10 cellular contexts compared by ENCODE assay signal in the genomic region with DNA sequence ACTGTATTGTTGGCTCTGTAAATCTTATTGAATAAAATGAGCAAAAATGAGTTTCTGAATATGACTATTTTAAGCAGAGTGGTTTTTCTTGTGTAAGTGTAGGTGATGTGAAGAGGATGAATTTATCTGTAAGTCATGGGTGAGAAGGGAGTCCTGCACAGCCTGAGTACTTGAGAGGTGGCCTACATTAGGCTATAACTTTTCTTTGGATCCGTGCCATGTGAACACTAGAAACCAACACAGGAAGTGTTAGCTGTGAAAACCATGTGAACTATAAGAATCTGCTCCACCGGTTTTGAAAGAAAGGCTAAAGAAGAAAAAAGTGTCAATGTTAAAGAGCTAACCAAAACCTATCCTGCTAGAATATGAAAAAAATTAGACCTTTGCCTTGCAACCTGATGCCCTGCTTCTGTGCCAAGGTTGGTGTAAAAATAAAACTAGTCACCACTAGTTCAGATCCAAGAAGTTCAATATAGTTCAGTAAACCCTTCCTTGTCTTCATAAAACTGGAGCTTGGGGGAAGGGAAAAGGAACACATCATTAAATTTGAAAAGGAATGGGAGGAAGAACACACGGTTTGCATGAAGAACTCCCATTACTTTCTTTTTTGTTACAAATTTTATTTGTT. TPM values are rescaled to one million over a fixed set of nuclear protein-coding genes. Genes with fewer than 3 reads are reported as not detected.
A peak's percentile ranks its signal among the peaks of the same experiment; 100 is the strongest.
DNase-seq lines count a peak whose midpoint lies in the region; ATAC-seq and TF ChIP-seq lines count a peak whose summit lies in the region.
"Had no signal": no experiment of that assay in that cellular context is flagged by ENCODE, and none has a peak within 500 bp of the region (broad histone marks: within the 10 kb centered on the region; RNA-seq: fewer than 3 reads in every experiment).

No MANE protein-coding gene starts in this region.

- no peak overlapping the region for H3K18ac ChIP-seq in mesenchymal stem cell (ENCODE audit: low read depth in 1 of 2, low read length in 2 of 2)

- H3K4me1 Mint-ChIP-seq in T-cell (peaks cover 62 to 66% (median 64%) of the 10 kb centered on the region in 3 donors), WTC11 (peaks cover 10% of the 10 kb centered on the region)

- DNase-seq in GM06990 (ENCODE audit: extremely low read depth, insufficient read length) (peak; percentile 30), HCEC 1CT (peak; percentile 18), T-cell (no peak), mesenchymal stem cell (peak; percentile 53), WTC11 (ENCODE audit: low spot score) (no peak), epidermal melanocyte (ENCODE audit: insufficient read length, low spot score) (no peak)
- DNase-seq: thyroid gland had no signal

- ATAC-seq in T-cell (replicated peaks in 1 of 4) (peak; percentile 44 to 80 (median 70)), GM19023 (IDR thresholded peaks at IDR 0.05; ENCODE audit: unreplicated experiment) (no peak), GM19328 (IDR thresholded peaks at IDR 0.05; ENCODE audit: unreplicated experiment) (no peak), WTC11 (no peak)

- peaks cover 3% of the 10 kb centered on the region for H3K4me1 ChIP-seq in mesenchymal stem cell (ENCODE audit: control insufficient read depth, insufficient read depth, low read depth, low read length)

- POLR2A ChIA-PET in T-cell (lab: Charles Lee) (no interaction called here), WTC11 (lab: Charles Lee) (no interaction called here)

- H4K91ac ChIP-seq in mesenchymal stem cell (ENCODE audit: low read length) = no peak overlapping the region

- H3K4me3 ChIP-seq in GM06990 (replicated peaks; ENCODE audit: low read depth, low read length) (no peak overlapping the region), mesenchymal stem cell (ENCODE audit: insufficient read depth in 1 of 2, low read depth in 1 of 2, low read length in 2 of 2) (no peak overlapping the region)
- H3K4me3 ChIP-seq: thyroid gland had no signal

- H3K4me3 Mint-ChIP-seq in T-cell (peak overlapping the region in 1 of 3 donors; percentile 40), WTC11 (no peak overlapping the region)
- H3K4me3 Mint-ChIP-seq: activated naive CD4-positive, alpha-beta T cell treated with anti-CD3 and anti-CD28 coated beads for 36 hours had no signal

- H3K27ac Mint-ChIP-seq in T-cell (peak overlapping the region; percentile 16), WTC11 (no peak overlapping the region)
- H3K27ac Mint-ChIP-seq: activated naive CD4-positive, alpha-beta T cell treated with anti-CD3 and anti-CD28 coated beads for 36 hours had no signal

- H3K79me1 ChIP-seq in mesenchymal stem cell (replicated peaks; ENCODE audit: low read length, poor library complexity, severe bottlenecking) = no peaks in the 10 kb centered on the region

- H3K9me3 ChIP-seq in mesenchymal stem cell (ENCODE audit: control insufficient read depth, low read length) = no peaks in the 10 kb centered on the region
- H3K9me3 ChIP-seq: thyroid gland had no signal

- H2BK5ac ChIP-seq in mesenchymal stem cell (ENCODE audit: low read depth, low read length, poor library complexity, severe bottlenecking) = no peak overlapping the region

- H2AK5ac ChIP-seq in mesenchymal stem cell (ENCODE audit: low read length, severe bottlenecking) = no peak overlapping the region

- no peak overlapping the region for H2BK15ac ChIP-seq in mesenchymal stem cell (ENCODE audit: low read depth, poor library complexity, severe bottlenecking)

- H4K8ac ChIP-seq in mesenchymal stem cell (ENCODE audit: low read length) = no peak overlapping the region

- H2BK12ac ChIP-seq in mesenchymal stem cell (ENCODE audit: low read length in 2 of 2) = no peak overlapping the region

- CTCF ChIA-PET in T-cell (lab: Charles Lee) = no interaction called here
- CTCF ChIA-PET in WTC11 (lab: Charles Lee) = interaction anchor here (1.7 kb wide), 1 partner anchor 567 kb away, joined by 3 read pairs; no protein-coding TSS in a partner anchor

- no peaks in the 10 kb centered on the region for H3K27me3 ChIP-seq in GM06990 (replicated peaks; ENCODE audit: control insufficient read depth, insufficient read depth, low read length)
- H3K27me3 ChIP-seq in mesenchymal stem cell (ENCODE audit: control insufficient read depth in 1 of 2, insufficient read depth in 1 of 2, low read length in 2 of 2) = no peaks in the 10 kb centered on the region
- H3K27me3 ChIP-seq: thyroid gland had no signal

- H3K36me3 ChIP-seq in GM06990 (ENCODE audit: control insufficient read depth, insufficient read depth, low read length) (no peaks in the 10 kb centered on the region), mesenchymal stem cell (ENCODE audit: control insufficient read depth in 1 of 2, insufficient read depth in 2 of 2, low read depth in 1 of 2, low read length in 2 of 2) (no peaks in the 10 kb centered on the region)
- H3K36me3 ChIP-seq: thyroid gland had no signal

- no peak for TF ChIP-seq CTCF in GM06990 (IDR thresholded peaks at IDR 0.05; ENCODE audit: insufficient read depth, low read length, poor library complexity, severe bottlenecking)
- no peak for TF ChIP-seq CTCF in WTC11 (IDR thresholded peaks at IDR 0.05)

- H3K14ac ChIP-seq in mesenchymal stem cell (ENCODE audit: low read length in 2 of 2) = no peak overlapping the region

- no peak overlapping the region for H3K9ac ChIP-seq in mesenchymal stem cell (ENCODE audit: low read length)

- 20% methylated on average over 1 of the region's 3 CpGs for WGBS in mesenchymal stem cell

- H3K4me2 ChIP-seq in mesenchymal stem cell (ENCODE audit: low read length, poor library complexity, severe bottlenecking) = no peak overlapping the region

- H3K27me3 Mint-ChIP-seq in T-cell = peaks cover 0 to 1% of the 10 kb centered on the region in 2 donors
- no peaks in the 10 kb centered on the region for H3K27me3 Mint-ChIP-seq in WTC11 (ENCODE audit: low read depth)

- H3K23ac ChIP-seq in mesenchymal stem cell (ENCODE audit: low read length in 2 of 2) = no peak overlapping the region

- no peak overlapping the region for H2AFZ ChIP-seq in mesenchymal stem cell (ENCODE audit: low read depth, low read length)

- H3K9me3 Mint-ChIP-seq in T-cell = no peaks in the 10 kb centered on the region
- H3K9me3 Mint-ChIP-seq in WTC11 = peaks cover 15% of the 10 kb centered on the region
- H3K9me3 Mint-ChIP-seq: activated naive CD4-positive, alpha-beta T cell treated with anti-CD3 and anti-CD28 coated beads for 36 hours had no signal

- peak overlapping the region; percentile 79 for H3K27ac ChIP-seq in mesenchymal stem cell (ENCODE audit: low read length, poor library complexity, severe bottlenecking)
- H3K27ac ChIP-seq: thyroid gland had no signal

- H3K4ac ChIP-seq in mesenchymal stem cell (ENCODE audit: low read depth in 1 of 2, low read length in 2 of 2) = no peak overlapping the region

- no peak overlapping the region for H2BK120ac ChIP-seq in mesenchymal stem cell (ENCODE audit: low read depth, low read length)

- H3K36me3 Mint-ChIP-seq in T-cell (no peaks in the 10 kb centered on the region), WTC11 (peaks cover 6% of the 10 kb centered on the region)

TF ChIP-seq in WTC11, 78 proteins besides CTCF, POLR2A, EP300 and RAD21:
- TF ChIP-seq, protein P1, sequence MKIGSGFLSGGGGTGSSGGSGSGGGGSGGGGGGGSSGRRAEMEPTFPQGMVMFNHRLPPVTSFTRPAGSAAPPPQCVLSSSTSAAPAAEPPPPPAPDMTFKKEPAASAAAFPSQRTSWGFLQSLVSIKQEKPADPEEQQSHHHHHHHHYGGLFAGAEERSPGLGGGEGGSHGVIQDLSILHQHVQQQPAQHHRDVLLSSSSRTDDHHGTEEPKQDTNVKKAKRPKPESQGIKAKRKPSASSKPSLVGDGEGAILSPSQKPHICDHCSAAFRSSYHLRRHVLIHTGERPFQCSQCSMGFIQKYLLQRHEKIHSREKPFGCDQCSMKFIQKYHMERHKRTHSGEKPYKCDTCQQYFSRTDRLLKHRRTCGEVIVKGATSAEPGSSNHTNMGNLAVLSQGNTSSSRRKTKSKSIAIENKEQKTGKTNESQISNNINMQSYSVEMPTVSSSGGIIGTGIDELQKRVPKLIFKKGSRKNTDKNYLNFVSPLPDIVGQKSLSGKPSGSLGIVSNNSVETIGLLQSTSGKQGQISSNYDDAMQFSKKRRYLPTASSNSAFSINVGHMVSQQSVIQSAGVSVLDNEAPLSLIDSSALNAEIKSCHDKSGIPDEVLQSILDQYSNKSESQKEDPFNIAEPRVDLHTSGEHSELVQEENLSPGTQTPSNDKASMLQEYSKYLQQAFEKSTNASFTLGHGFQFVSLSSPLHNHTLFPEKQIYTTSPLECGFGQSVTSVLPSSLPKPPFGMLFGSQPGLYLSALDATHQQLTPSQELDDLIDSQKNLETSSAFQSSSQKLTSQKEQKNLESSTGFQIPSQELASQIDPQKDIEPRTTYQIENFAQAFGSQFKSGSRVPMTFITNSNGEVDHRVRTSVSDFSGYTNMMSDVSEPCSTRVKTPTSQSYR (CRISPR knock-in tag; IDR thresholded peaks at IDR 0.05) = no peak
- no peak for TF ChIP-seq ZNF219 (CRISPR knock-in tag; IDR thresholded peaks at IDR 0.05; ENCODE audit: borderline replicate concordance)

RNA-seq across cellular contexts. Expression of a gene that starts 21.3 kb away (rescaled TPM):
- 10 to 100 TPM in 2 of 5 donors, 1 to 10 TPM in 3; 3.3 to 15.1 (median 7.4) TPM for total RNA-seq in T-cell
- 15.1 TPM for polyA plus RNA-seq in mesenchymal stem cell (2013, experiment 1 of 2)
- polyA plus RNA-seq in mesenchymal stem cell (2013, experiment 2 of 2) = 15.5 TPM
- 11.3 to 18.5 TPM (median 17.5 TPM) in 3 replicates for total RNA-seq in WTC11 (2021)

Comparison
In these comparisons a context has a peak if more than half of its experiments do, and no peak if none do; other contexts are left out.
1. DNase-seq: peak in GM06990 (single experiment), HCEC 1CT (single experiment) and mesenchymal stem cell (single experiment); none in T-cell (0 of 34), WTC11 (single experiment) and epidermal melanocyte (single experiment).
2. ATAC-seq: peak in T-cell (4 of 4); none in GM19023 (single experiment), GM19328 (single experiment) and WTC11 (single experiment).